Comparison of ENCODE assay signal across 9 cellular contexts in the genomic region with DNA sequence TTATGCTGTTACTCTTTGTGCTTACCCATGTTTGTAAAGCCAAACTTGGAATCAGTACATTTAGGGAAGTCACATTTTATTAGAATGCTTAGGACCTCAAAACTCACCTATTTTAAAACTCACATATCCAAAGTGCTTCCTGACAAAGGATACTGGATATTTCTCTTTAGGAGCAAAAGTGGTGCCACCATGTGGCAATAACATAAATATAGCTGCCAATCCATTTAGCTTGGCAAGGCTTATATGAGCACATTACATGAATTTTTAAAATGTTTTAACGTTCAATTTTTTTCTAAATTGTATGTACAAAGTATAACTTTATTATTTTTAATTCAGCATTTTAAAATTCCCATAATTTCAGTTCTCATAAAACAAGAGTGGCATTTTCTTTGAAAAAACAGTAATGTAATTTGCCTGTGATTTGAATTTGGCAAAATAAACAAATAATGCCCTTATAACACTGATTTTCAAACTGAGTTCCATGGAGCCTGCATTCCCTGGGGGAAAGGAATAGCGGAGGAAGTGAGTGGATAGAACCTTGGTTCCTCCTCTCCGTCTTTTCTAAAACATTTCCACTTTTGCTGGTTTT.
DNase-seq lines count a peak whose midpoint lies in the region; ATAC-seq, FAIRE-seq and TF ChIP-seq lines count a peak whose summit lies in the region.
"Had no signal": no experiment of that assay in that cellular context is flagged by ENCODE, and none has a peak within 500 bp of the region (broad histone marks: within the 10 kb centered on the region; RNA-seq: fewer than 3 reads in every experiment).

No MANE protein-coding gene starts in this region.

- H3K4me1 ChIP-seq in PC-9 (replicated peaks; ENCODE audit: insufficient read depth) = no peaks in the 10 kb centered on the region

- peak; percentile 97 for FAIRE-seq in H54 (lab: Jason Lieb, UNC)
- FAIRE-seq: GM18507 had no signal

- H3K79me2 ChIP-seq in PC-9 (ENCODE audit: low read depth) = no peaks in the 10 kb centered on the region

- CTCF ChIA-PET in PC-9 (lab: Charles Lee) = interaction anchor here (0.6 to 3.0 kb wide), 9 partner anchors 62 to 801 kb away, joined by 3 to 31 read pairs (median 5); no protein-coding TSS in a partner anchor

- H3K36me3 ChIP-seq in PC-9 (ENCODE audit: low read depth) = no peaks in the 10 kb centered on the region

- H3F3A ChIP-seq in PC-9 (ENCODE audit: insufficient read depth, low read depth) = no peaks in the 10 kb centered on the region

- no peaks in the 10 kb centered on the region for H3K9me2 ChIP-seq in PC-9 (ENCODE audit: insufficient read depth)

- intact Hi-C loops in PC-9 (cut with micrococcal nuclease; ENCODE audit: unreplicated experiment) = loop anchor here (1.0 to 10.0 kb wide), 4 partner anchors 142 to 796 kb away; no protein-coding TSS in a partner anchor

- no TSS peak for BruUV-seq in PC-9 (replicated peaks; lab: Mats Ljungman, UMichigan)

- TF ChIP-seq POLR2A in H54 (IDR thresholded peaks at IDR 0.05; ENCODE audit: low read depth, low read length) = no peak

- in situ Hi-C loops in ACHN (cut with HindIII; ENCODE audit: low pct_ligation_motif_present, low pct_unique_long_range_greater_than_20kb, low sequenced_read_pairs) = loop anchor here (25.0 kb wide), 1 partner anchor 209 kb away; no protein-coding TSS in a partner anchor

- no peak overlapping the region for H3K27ac ChIP-seq in PC-9

- peak; percentile 79 for DNase-seq in ACHN
- no peak for DNase-seq in H54 (ENCODE audit: insufficient read length, low spot score)
- DNase-seq in PC-9 = peak in 1 of 2 experiments; percentile 63
- peak; percentile 40 for DNase-seq in fibroblast of villous mesenchyme (ENCODE audit: low read depth)
- peak; percentile 88 for DNase-seq in superior temporal gyrus (ENCODE audit: extremely low spot score)
- no peak for DNase-seq in GM20000 (ENCODE audit: low spot score)

- 0 out of 2 replicates have a peak overlapping the region, but pooled peaks have one; percentile 13 for H2AFZ ChIP-seq in PC-9

- H3K9me3 ChIP-seq in PC-9 (ENCODE audit: insufficient read depth, low read depth) = no peaks in the 10 kb centered on the region

- H4K20me1 ChIP-seq in PC-9 (ENCODE audit: insufficient read depth) = no peaks in the 10 kb centered on the region

- ATAC-seq in HG02588 (IDR thresholded peaks at IDR 0.05; ENCODE audit: unreplicated experiment) (no peak), GM18502 (IDR thresholded peaks at IDR 0.05; ENCODE audit: poor library complexity, unreplicated experiment) (no peak)

- H3K27me3 ChIP-seq in PC-9 (ENCODE audit: insufficient read depth, low read depth) = no peaks in the 10 kb centered on the region

- no peak overlapping the region for H3K4me3 ChIP-seq in PC-9
- H3K4me3 ChIP-seq in fibroblast of villous mesenchyme (ENCODE audit: low read depth, low read length) = no peak overlapping the region

- POLR2A ChIA-PET in PC-9 (lab: Charles Lee; ENCODE audit: unreplicated experiment) = interaction anchor here (0.6 to 0.7 kb wide), 4 partner anchors 62 to 554 kb away, joined by 3 to 4 read pairs (median 4); no protein-coding TSS in a partner anchor

- TF ChIP-seq CTCF in PC-9 (conservative IDR thresholded peaks at IDR 0.05) (peak; percentile 78), fibroblast of villous mesenchyme (IDR thresholded peaks at IDR 0.05; ENCODE audit: insufficient read depth, low read depth, low read length) (peak; percentile 45), GM20000 (IDR thresholded peaks at IDR 0.05; ENCODE audit: extremely low read depth, missing control alignments) (no peak)

- no peak overlapping the region for H3K4me2 ChIP-seq in PC-9

Comparison
In these comparisons a context has a peak if more than half of its experiments do, and no peak if none do; other contexts are left out.
1. DNase-seq: peak in ACHN (single experiment), fibroblast of villous mesenchyme (single experiment) and superior temporal gyrus (single experiment); none in H54 (single experiment) and GM20000 (single experiment).